ENCODE assay signal across 1 cellular context in the genomic region with DNA sequence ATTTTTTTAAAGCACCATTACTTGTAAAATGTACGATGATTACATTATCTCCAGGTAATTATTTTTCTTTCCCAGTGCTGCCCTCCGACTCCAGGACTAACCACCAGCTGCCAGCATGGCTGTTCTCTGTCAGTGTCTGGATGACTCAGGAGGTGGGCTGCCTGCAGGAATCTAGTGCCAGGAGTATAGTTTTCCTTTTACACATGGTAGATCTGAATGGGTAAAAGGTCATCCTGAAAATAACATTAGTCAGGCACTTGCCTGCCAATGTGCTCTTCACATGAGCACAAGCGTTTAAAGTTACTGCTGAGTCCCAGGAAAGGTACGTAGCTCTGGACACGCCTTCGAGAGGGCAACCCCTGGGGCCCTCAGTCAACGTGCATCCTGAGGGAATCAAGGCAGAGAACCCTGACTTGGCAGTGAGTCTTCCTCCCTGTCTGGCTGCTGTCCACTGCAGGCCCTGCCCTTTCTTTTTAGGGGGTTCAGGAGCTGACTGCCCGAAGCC.
TF ChIP-seq lines count a peak whose summit lies in the region.

No MANE protein-coding gene starts in this region.

TF ChIP-seq in GM23338, 12 proteins besides CTCF, POLR2A, EP300 and RAD21 (continued from another document):
- TF ChIP-seq, protein P1, sequence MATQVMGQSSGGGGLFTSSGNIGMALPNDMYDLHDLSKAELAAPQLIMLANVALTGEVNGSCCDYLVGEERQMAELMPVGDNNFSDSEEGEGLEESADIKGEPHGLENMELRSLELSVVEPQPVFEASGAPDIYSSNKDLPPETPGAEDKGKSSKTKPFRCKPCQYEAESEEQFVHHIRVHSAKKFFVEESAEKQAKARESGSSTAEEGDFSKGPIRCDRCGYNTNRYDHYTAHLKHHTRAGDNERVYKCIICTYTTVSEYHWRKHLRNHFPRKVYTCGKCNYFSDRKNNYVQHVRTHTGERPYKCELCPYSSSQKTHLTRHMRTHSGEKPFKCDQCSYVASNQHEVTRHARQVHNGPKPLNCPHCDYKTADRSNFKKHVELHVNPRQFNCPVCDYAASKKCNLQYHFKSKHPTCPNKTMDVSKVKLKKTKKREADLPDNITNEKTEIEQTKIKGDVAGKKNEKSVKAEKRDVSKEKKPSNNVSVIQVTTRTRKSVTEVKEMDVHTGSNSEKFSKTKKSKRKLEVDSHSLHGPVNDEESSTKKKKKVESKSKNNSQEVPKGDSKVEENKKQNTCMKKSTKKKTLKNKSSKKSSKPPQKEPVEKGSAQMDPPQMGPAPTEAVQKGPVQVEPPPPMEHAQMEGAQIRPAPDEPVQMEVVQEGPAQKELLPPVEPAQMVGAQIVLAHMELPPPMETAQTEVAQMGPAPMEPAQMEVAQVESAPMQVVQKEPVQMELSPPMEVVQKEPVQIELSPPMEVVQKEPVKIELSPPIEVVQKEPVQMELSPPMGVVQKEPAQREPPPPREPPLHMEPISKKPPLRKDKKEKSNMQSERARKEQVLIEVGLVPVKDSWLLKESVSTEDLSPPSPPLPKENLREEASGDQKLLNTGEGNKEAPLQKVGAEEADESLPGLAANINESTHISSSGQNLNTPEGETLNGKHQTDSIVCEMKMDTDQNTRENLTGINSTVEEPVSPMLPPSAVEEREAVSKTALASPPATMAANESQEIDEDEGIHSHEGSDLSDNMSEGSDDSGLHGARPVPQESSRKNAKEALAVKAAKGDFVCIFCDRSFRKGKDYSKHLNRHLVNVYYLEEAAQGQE (IDR thresholded peaks at IDR 0.05; ENCODE audit: unreplicated experiment), result no peak
- TF ChIP-seq CREB1 (CRISPR knock-in tag; IDR thresholded peaks at IDR 0.05; ENCODE audit: low read depth) (no peak), ZNF331 (CRISPR knock-in tag; IDR thresholded peaks at IDR 0.05; ENCODE audit: low read depth) (no peak), EZH2 (IDR thresholded peaks at IDR 0.05; ENCODE audit: low read depth, unreplicated experiment) (no peak), EZH2phosphoT487 (IDR thresholded peaks at IDR 0.05; ENCODE audit: unreplicated experiment) (no peak), STAT1 (IDR thresholded peaks at IDR 0.05; ENCODE audit: unreplicated experiment) (no peak), POLR2AphosphoS5 (IDR thresholded peaks at IDR 0.05; ENCODE audit: low read depth) (no peak), NANOG (IDR thresholded peaks at IDR 0.05; ENCODE audit: borderline replicate concordance) (no peak), JUNB (IDR thresholded peaks at IDR 0.05; ENCODE audit: unreplicated experiment) (no peak)
- TF ChIP-seq, protein P2, sequence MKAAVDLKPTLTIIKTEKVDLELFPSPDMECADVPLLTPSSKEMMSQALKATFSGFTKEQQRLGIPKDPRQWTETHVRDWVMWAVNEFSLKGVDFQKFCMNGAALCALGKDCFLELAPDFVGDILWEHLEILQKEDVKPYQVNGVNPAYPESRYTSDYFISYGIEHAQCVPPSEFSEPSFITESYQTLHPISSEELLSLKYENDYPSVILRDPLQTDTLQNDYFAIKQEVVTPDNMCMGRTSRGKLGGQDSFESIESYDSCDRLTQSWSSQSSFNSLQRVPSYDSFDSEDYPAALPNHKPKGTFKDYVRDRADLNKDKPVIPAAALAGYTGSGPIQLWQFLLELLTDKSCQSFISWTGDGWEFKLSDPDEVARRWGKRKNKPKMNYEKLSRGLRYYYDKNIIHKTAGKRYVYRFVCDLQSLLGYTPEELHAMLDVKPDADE (IDR thresholded peaks at IDR 0.05), result no peak
